In genomic region chr15:79970921-79971434, GRCh38 we compare ENCODE assay signal across 8 cellular contexts. TPM values are rescaled to one million over a fixed set of nuclear protein-coding genes. Genes with fewer than 3 reads are reported as not detected.
DNase-seq lines count a peak whose midpoint lies in the region; ATAC-seq and TF ChIP-seq lines count a peak whose summit lies in the region.

BCL2A1 (minus strand) TSS chr15:79971196; CDS start chr15:79971119, 77 bp downstream.

- ATAC-seq in GM18861 (IDR thresholded peaks at IDR 0.05; ENCODE audit: unreplicated experiment) = peak; percentile 53
- ATAC-seq in HG03095 (IDR thresholded peaks at IDR 0.05; ENCODE audit: unreplicated experiment) = peak; percentile 48
- peak; percentile 28; the same call in 2 of the 3 replicates for ATAC-seq in SK-N-SH treated with all-trans-retinoic acid at 6 μM for 48 hours
- peak; percentile 82 for ATAC-seq in upper lobe of right lung

- H3K4me3 ChIP-seq in adipocyte (ENCODE audit: low read length) = peak within 1 kb of the TSS; percentile 41
- H3K4me3 ChIP-seq in upper lobe of right lung = peak within 1 kb of the TSS; percentile 41

- H3K27ac ChIP-seq in upper lobe of right lung = peak within 1 kb of the TSS; percentile 71

- H3K9me3 Mint-ChIP-seq in mesothelial cell of epicardium = no peaks in the 10 kb centered on the region

- H3K4me3 Mint-ChIP-seq in mesothelial cell of epicardium = no peak within 1 kb of the TSS

- peaks cover 21% of the 10 kb centered on the region for H3K4me1 Mint-ChIP-seq in mesothelial cell of epicardium

- H3K36me3 Mint-ChIP-seq in mesothelial cell of epicardium = no peaks in the 10 kb centered on the region

- no peak for TF ChIP-seq CTCF in mesothelial cell of epicardium (IDR thresholded peaks at IDR 0.05; ENCODE audit: unreplicated experiment)
- no peak for TF ChIP-seq CTCF in upper lobe of right lung (IDR thresholded peaks at IDR 0.05)

- H3K4me1 ChIP-seq in adipocyte (ENCODE audit: control insufficient read depth, insufficient read depth, low read length) = no peaks in the 10 kb centered on the region
- H3K4me1 ChIP-seq in upper lobe of right lung = no peaks in the 10 kb centered on the region

- peak within 1 kb of the TSS; percentile 51 for H3K27ac Mint-ChIP-seq in mesothelial cell of epicardium

- H3K9me3 ChIP-seq in adipocyte (ENCODE audit: control insufficient read depth, low read length) (no peaks in the 10 kb centered on the region), upper lobe of right lung (no peaks in the 10 kb centered on the region)

- intact Hi-C loops in upper lobe of right lung (cut with DNase I) = no loop called here

- peak; percentile 79 for DNase-seq in adipocyte (ENCODE audit: low read depth)
- DNase-seq in mesothelial cell of epicardium (ENCODE audit: low spot score in 2 of 2, unreplicated experiment in 2 of 2) = no peak
- DNase-seq in upper lobe of right lung = no peak
- DNase-seq in GOT3 (lab: John Stamatoyannopoulos, UW) = no peak
- DNase-seq in middle frontal gyrus (ENCODE audit: extremely low spot score, low spot score) = no peak

- no peaks in the 10 kb centered on the region for H3K27me3 Mint-ChIP-seq in mesothelial cell of epicardium (ENCODE audit: low read depth)

- H3K9ac ChIP-seq in adipocyte (ENCODE audit: low read length) = peak within 1 kb of the TSS; percentile 11

- H3K36me3 ChIP-seq in adipocyte (ENCODE audit: control insufficient read depth, insufficient read depth, low read length, severe bottlenecking) (no peaks in the 10 kb centered on the region), upper lobe of right lung (no peaks in the 10 kb centered on the region)

- H3K27me3 ChIP-seq in adipocyte (replicated peaks; ENCODE audit: control insufficient read depth, insufficient read depth, low read length) (no peaks in the 10 kb centered on the region), upper lobe of right lung (no peaks in the 10 kb centered on the region)

TF ChIP-seq in SK-N-SH treated with all-trans-retinoic acid at 6 μM for 48 hours, 23 proteins besides CTCF, POLR2A, EP300 and RAD21:
- TF ChIP-seq OSR1 (CRISPR knock-in tag; IDR thresholded peaks at IDR 0.05) (no peak), ZNF8 (CRISPR knock-in tag; IDR thresholded peaks at IDR 0.05) (no peak), TOX (CRISPR knock-in tag; IDR thresholded peaks at IDR 0.05; ENCODE audit: borderline replicate concordance) (no peak), ISL1 (CRISPR knock-in tag; IDR thresholded peaks at IDR 0.05) (peak; percentile 45), ESRRG (CRISPR knock-in tag; IDR thresholded peaks at IDR 0.05) (no peak), CREB5 (CRISPR knock-in tag; IDR thresholded peaks at IDR 0.05; ENCODE audit: low read depth) (0 out of 2 replicates have a peak, but pooled peaks have one; percentile 16), RARB (CRISPR knock-in tag; IDR thresholded peaks at IDR 0.05) (no peak)

RNA-seq across cellular contexts. Expression of gene BCL2A1, which starts in this region (rescaled TPM):
- total RNA-seq in mesothelial cell of epicardium (0.23 to 0.71 TPM (median 0.49 TPM) in 3 replicates), upper lobe of right lung (91.1 TPM)

Comparison
In these comparisons a context has a peak if more than half of its experiments do, and no peak if none do; other contexts are left out.
1. RNA of gene BCL2A1 (total RNA-seq): 91.1 TPM in upper lobe of right lung (single experiment); 0.23 to 0.71 TPM in mesothelial cell of epicardium; every median in the first group is over 10 times any median in the second.
2. ATAC-seq: peak in every context shown above with its lines; median percentile 82 in upper lobe of right lung; 53 in GM18861; 48 in HG03095; 28 in SK-N-SH treated with all-trans-retinoic acid at 6 μM for 48 hours.